ENCODE assay signal across 12 cellular contexts in genomic region chr4:10163296-10163695, GRCh38. TPM values are rescaled to one million over a fixed set of nuclear protein-coding genes. Genes with fewer than 3 reads are reported as not detected.
DNase-seq lines count a peak whose midpoint lies in the region; ATAC-seq and TF ChIP-seq lines count a peak whose summit lies in the region.
"Had no signal": no experiment of that assay in that cellular context is flagged by ENCODE, and none has a peak within 500 bp of the region (broad histone marks: within the 10 kb centered on the region; RNA-seq: fewer than 3 reads in every experiment).

No MANE protein-coding gene starts in this region.

- DNase-seq in heart right ventricle (peak; percentile 22 to 25), right atrium auricular region (ENCODE audit: low spot score) (no peak), hepatocyte (ENCODE audit: low spot score) (no peak), upper lobe of left lung (no peak)
- no peak for DNase-seq in CD4-positive, alpha-beta memory T cell
- DNase-seq: CD4-positive, alpha-beta T cell; DMS79; GM23248 had no signal

- no peak overlapping the region for H3K4me3 ChIP-seq in heart right ventricle
- no peak overlapping the region for H3K4me3 ChIP-seq in right atrium auricular region
- H3K4me3 ChIP-seq in hepatocyte: no peak overlapping the region
- H3K4me3 ChIP-seq in upper lobe of left lung: no peak overlapping the region
- H3K4me3 ChIP-seq in CD4-positive, alpha-beta memory T cell (ENCODE audit: low read length in 2 of 2): no peak overlapping the region
- H3K4me3 ChIP-seq: A549, GM12878, GM23248 had no signal

- H3K4me1 ChIP-seq in heart right ventricle (peaks cover 0 to 14% (median 0%) of the 10 kb centered on the region in 9 donors), right atrium auricular region (no peaks in the 10 kb centered on the region), hepatocyte (ENCODE audit: insufficient read depth) (peaks cover 22% of the 10 kb centered on the region), upper lobe of left lung (peaks cover 0 to 3% (median under 1%) of the 10 kb centered on the region in 4 donors)
- H3K4me1 ChIP-seq in CD4-positive, alpha-beta memory T cell (ENCODE audit: insufficient read depth, low read length): peaks cover 35% of the 10 kb centered on the region
- H3K4me1 ChIP-seq: A549 had no signal

- H3K9me3 Mint-ChIP-seq in CD4-positive, alpha-beta memory T cell: no peaks in the 10 kb centered on the region
- H3K9me3 Mint-ChIP-seq: CD4-positive, alpha-beta T cell had no signal

- TF ChIP-seq CTCF in heart right ventricle (IDR thresholded peaks at IDR 0.05): no peak
- no peak for TF ChIP-seq CTCF in right atrium auricular region (IDR thresholded peaks at IDR 0.05)
- no peak for TF ChIP-seq CTCF in hepatocyte (IDR thresholded peaks at IDR 0.05; ENCODE audit: poor library complexity)
- no peak for TF ChIP-seq CTCF in upper lobe of left lung (IDR thresholded peaks at IDR 0.05)

- TF ChIP-seq POLR2A in upper lobe of left lung (IDR thresholded peaks at IDR 0.05): no peak

- H3K27me3 ChIP-seq in heart right ventricle (peaks cover 0 to 3% (median 0%) of the 10 kb centered on the region in 7 donors), right atrium auricular region (no peaks in the 10 kb centered on the region), hepatocyte (no peaks in the 10 kb centered on the region), upper lobe of left lung (no peaks in the 10 kb centered on the region)
- no peaks in the 10 kb centered on the region for H3K27me3 ChIP-seq in CD4-positive, alpha-beta memory T cell (ENCODE audit: insufficient read depth, low read length)

- H3K4me2 ChIP-seq in hepatocyte: no peak overlapping the region
- H3K4me2 ChIP-seq: A549 had no signal

- H2AFZ ChIP-seq in hepatocyte: no peak overlapping the region
- H2AFZ ChIP-seq: GM23248 had no signal

- H3K4me1 Mint-ChIP-seq in CD4-positive, alpha-beta memory T cell: peaks cover 19 to 44% (median 29%) of the 10 kb centered on the region in 4 donors

- POLR2A ChIA-PET in CD4-positive, alpha-beta memory T cell (lab: Charles Lee; ENCODE audit: partially characterized antibody): interaction anchor here (1.5 kb wide), 1 partner anchor 46 kb away, joined by 9 read pairs; the partner anchor contains the start of gene WDR1

- no peaks in the 10 kb centered on the region for H3K36me3 Mint-ChIP-seq in CD4-positive, alpha-beta memory T cell

- H3K36me3 ChIP-seq in heart right ventricle: no peaks in the 10 kb centered on the region
- H3K36me3 ChIP-seq in right atrium auricular region: no peaks in the 10 kb centered on the region
- H3K36me3 ChIP-seq in KOPT-K1 (ENCODE audit: insufficient read depth, low read length): no peaks in the 10 kb centered on the region
- no peaks in the 10 kb centered on the region for H3K36me3 ChIP-seq in hepatocyte (replicated peaks; ENCODE audit: insufficient read depth, low read depth)
- H3K36me3 ChIP-seq in upper lobe of left lung: no peaks in the 10 kb centered on the region
- no peaks in the 10 kb centered on the region for H3K36me3 ChIP-seq in CD4-positive, alpha-beta memory T cell (ENCODE audit: insufficient read depth, low read length)

- no peaks in the 10 kb centered on the region for H4K20me1 ChIP-seq in hepatocyte (ENCODE audit: insufficient read depth, poor library complexity, severe bottlenecking)

- no peaks in the 10 kb centered on the region for H3K27me3 Mint-ChIP-seq in CD4-positive, alpha-beta memory T cell
- H3K27me3 Mint-ChIP-seq: CD4-positive, alpha-beta T cell had no signal

- intact Hi-C loops in heart right ventricle (cut with DNase I): loop anchor here in 3 of 10 donors (5.0 kb wide), 2 partner anchors 239 to 384 kb away; no protein-coding TSS in a partner anchor
- intact Hi-C loops in CD4-positive, alpha-beta memory T cell (cut with micrococcal nuclease): loop anchor here (5.0 kb wide), 2 partner anchors 146 to 294 kb away; partner anchors contain the start of gene ZNF518B

- no peak for TF ChIP-seq EP300 in upper lobe of left lung (IDR thresholded peaks at IDR 0.05)

- H3K27ac ChIP-seq in heart right ventricle (no peak overlapping the region), right atrium auricular region (no peak overlapping the region), KOPT-K1 (ENCODE audit: low read depth, low read length, poor library complexity, severe bottlenecking) (peak overlapping the region; percentile 95), hepatocyte (peak overlapping the region; percentile 59), upper lobe of left lung (no peak overlapping the region)
- H3K27ac ChIP-seq in CD4-positive, alpha-beta memory T cell (ENCODE audit: low read depth, low read length): no peak overlapping the region
- H3K27ac ChIP-seq: A549, GM23248, HL-60 had no signal

- no peaks in the 10 kb centered on the region for H3K9me2 ChIP-seq in hepatocyte (replicated peaks; ENCODE audit: insufficient read depth)

- H3K4me3 Mint-ChIP-seq in CD4-positive, alpha-beta memory T cell: no peak overlapping the region
- H3K4me3 Mint-ChIP-seq: CD4-positive, alpha-beta T cell had no signal

- ATAC-seq in heart right ventricle: peak in 5 of 8 donors; percentile 43 to 77 (median 55)
- ATAC-seq in upper lobe of left lung (ENCODE audit: low FRiP score in 2 of 2): no peak
- ATAC-seq: A549, GM12878 had no signal

- whole genome bisulfite sequencing in heart right ventricle, 2 donors: 86 to 94% methylated on average over 1 of the region's 1 CpG
- 94% methylated on average over 1 of the region's 1 CpG for WGBS in hepatocyte (ENCODE audit: low lambda C conversion rate, missing lambda C conversion rate)
- 76 to 82% methylated on average over 1 of the region's 1 CpG for WGBS in upper lobe of left lung, 2 donors

- peak overlapping the region in 2 of 7 donors; percentile 7 to 52 for H3K27ac Mint-ChIP-seq in CD4-positive, alpha-beta memory T cell
- H3K27ac Mint-ChIP-seq: CD4-positive, alpha-beta T cell had no signal

- CTCF ChIA-PET in CD4-positive, alpha-beta memory T cell (lab: Charles Lee; ENCODE audit: partially characterized antibody): interaction anchor here (0.7 to 3.6 kb wide), 9 partner anchors 11 to 386 kb away, joined by 3 to 18 read pairs (median 3); no protein-coding TSS in a partner anchor

- H3K79me2 ChIP-seq in hepatocyte: no peaks in the 10 kb centered on the region

- no peaks in the 10 kb centered on the region for H3K9me3 ChIP-seq in heart right ventricle
- H3K9me3 ChIP-seq in right atrium auricular region: no peaks in the 10 kb centered on the region
- H3K9me3 ChIP-seq in KOPT-K1 (ENCODE audit: insufficient read depth, low read length, poor library complexity, severe bottlenecking): no peaks in the 10 kb centered on the region
- H3K9me3 ChIP-seq in hepatocyte (ENCODE audit: low read depth): no peaks in the 10 kb centered on the region
- no peaks in the 10 kb centered on the region for H3K9me3 ChIP-seq in upper lobe of left lung
- H3K9me3 ChIP-seq in CD4-positive, alpha-beta memory T cell (ENCODE audit: control insufficient read depth in 1 of 2, low read length in 2 of 2): no peaks in the 10 kb centered on the region
- H3K9me3 ChIP-seq: A549 had no signal

RNA-seq across cellular contexts. Expression of gene WDR1, which starts 46.7 kb away (rescaled TPM):
- total RNA-seq in heart right ventricle (100 to 1,000 TPM; 155 to 302 (median 177) TPM), right atrium auricular region (100 to 1,000 TPM; 109 to 216 TPM), hepatocyte (169 and 176 TPM in 2 replicates), upper lobe of left lung (100 to 1,000 TPM; 135 to 307 (median 183) TPM)
- polyA plus RNA-seq in heart right ventricle (100 to 1,000 TPM in 1 of 2 donors, 10 to 100 TPM in 1; 51.9 to 266 TPM), hepatocyte (177 and 179 TPM in 2 replicates)
- 100 to 1,000 TPM; 295 to 298 TPM for total RNA-seq in CD4-positive, alpha-beta memory T cell
- polyA plus RNA-seq in CD4-positive, alpha-beta memory T cell: 100 to 1,000 TPM; 337 to 348 TPM

Comparison
In these comparisons a context has a peak if more than half of its experiments do, and no peak if none do; other contexts are left out.
1. DNase-seq: peak in heart right ventricle (2 of 2); none in right atrium auricular region (single experiment), hepatocyte (single experiment), upper lobe of left lung (0 of 2) and CD4-positive, alpha-beta memory T cell (0 of 5).
2. ATAC-seq: peak in heart right ventricle (5 of 8); none in upper lobe of left lung (0 of 2).
3. H3K27ac ChIP-seq: peak in KOPT-K1 (single experiment) and hepatocyte (single experiment); none in heart right ventricle (0 of 10), right atrium auricular region (0 of 2), upper lobe of left lung (0 of 4) and CD4-positive, alpha-beta memory T cell (single experiment).